Comparison of ENCODE assay signal across 14 cellular contexts in the genomic region with DNA sequence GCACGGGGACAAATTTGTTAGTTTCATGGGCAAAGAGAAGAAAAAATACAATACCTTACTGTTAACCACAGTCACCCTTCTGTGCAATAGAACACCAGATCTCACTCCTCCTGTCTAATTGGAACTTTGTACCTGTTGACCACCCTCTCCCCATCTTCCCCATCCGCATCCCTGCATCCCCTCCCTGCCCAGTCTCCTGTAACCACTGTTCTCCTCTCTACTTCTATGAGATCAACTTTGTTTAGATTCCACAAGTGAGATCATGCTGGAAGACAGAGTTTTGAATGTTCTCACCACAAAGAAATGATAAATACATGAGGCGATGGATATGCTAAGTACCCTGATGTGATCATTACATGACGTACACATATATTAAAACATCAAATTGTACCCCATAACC. TPM values are rescaled to one million over a fixed set of nuclear protein-coding genes. Genes with fewer than 3 reads are reported as not detected.
DNase-seq lines count a peak whose midpoint lies in the region; ATAC-seq, FAIRE-seq and TF ChIP-seq lines count a peak whose summit lies in the region.
"Had no signal": no experiment of that assay in that cellular context is flagged by ENCODE, and none has a peak within 500 bp of the region (broad histone marks: within the 10 kb centered on the region; RNA-seq: fewer than 3 reads in every experiment).

No MANE protein-coding gene starts in this region.

- CTCF ChIA-PET in MCF 10A (lab: Yijun Ruan, JAX), result interaction anchor here (0.7 to 1.1 kb wide), 2 partner anchors 9 to 29 kb away, joined by 5 read pairs; no protein-coding TSS in a partner anchor
- CTCF ChIA-PET in activated CD8-positive, alpha-beta T cell treated with anti-CD3 and anti-CD28 coated beads, Interleukin-2, amount 10 ng/mL, durations not matched to agents 7 days and 5 days (lab: Charles Lee), result no interaction called here

- FAIRE-seq in small intestine (lab: Jason Lieb, UNC), result no peak
- FAIRE-seq: GM19239 had no signal

- H3K36me3 ChIP-seq in breast epithelium (no peaks in the 10 kb centered on the region), stomach (peaks cover 14 to 95% (median 68%) of the 10 kb centered on the region in 4 donors), small intestine (ENCODE audit: control insufficient read depth in 2 of 2, insufficient read depth in 2 of 2, low read length in 2 of 2) (peaks cover 0 to 4% of the 10 kb centered on the region in 2 donors)

- WGBS in stomach, 5 donors, result 73 to 79% (median 76%) methylated on average over 4 of the region's 4 CpGs
- 66 to 89% (median 84%) methylated on average over 4 of the region's 4 CpGs for WGBS in small intestine, 3 donors

- H3K9me3 ChIP-seq in breast epithelium, result no peaks in the 10 kb centered on the region
- no peaks in the 10 kb centered on the region for H3K9me3 ChIP-seq in stomach
- no peaks in the 10 kb centered on the region for H3K9me3 ChIP-seq in small intestine (ENCODE audit: control insufficient read depth, low read depth)
- H3K9me3 ChIP-seq: BLaER1, tibial nerve had no signal

- TF ChIP-seq POLR2A in breast epithelium (IDR thresholded peaks at IDR 0.05) (no peak), stomach (IDR thresholded peaks at IDR 0.05) (no peak)

- no peak for DNase-seq in MCF 10A (ENCODE audit: unreplicated experiment)
- DNase-seq in breast epithelium (ENCODE audit: low spot score in 2 of 2), result no peak
- no peak for DNase-seq in activated CD8-positive, alpha-beta T cell treated with anti-CD3 and anti-CD28 coated beads, Interleukin-2, amount 10 ng/mL, durations not matched to agents 7 days and 5 days
- DNase-seq in fibroblast of pulmonary artery (ENCODE audit: low read depth), result peak; percentile 55
- no peak for DNase-seq in stomach
- no peak for DNase-seq in stimulated activated CD4-positive, alpha-beta T cell treated with anti-CD3 and anti-CD28 coated beads, Interleukin-2, amount 100 ng/mL, for 48 hours
- DNase-seq in activated CD4-positive, CD25-positive, alpha-beta regulatory T cell (lab: John Stamatoyannopoulos, UW), result no peak
- no peak for DNase-seq in small intestine

- peak overlapping the region; percentile 75 for H3K27ac Mint-ChIP-seq in MCF 10A (ENCODE audit: low read depth, unreplicated experiment)
- H3K27ac Mint-ChIP-seq in activated CD8-positive, alpha-beta T cell treated with anti-CD3 and anti-CD28 coated beads, Interleukin-2, amount 10 ng/mL, durations not matched to agents 7 days and 5 days, result peak overlapping the region; percentile 37

- no peaks in the 10 kb centered on the region for H3K4me1 ChIP-seq in breast epithelium
- H3K4me1 ChIP-seq in stomach, result peaks cover 0 to 19% (median 5%) of the 10 kb centered on the region in 4 donors
- H3K4me1 ChIP-seq in small intestine (ENCODE audit: control insufficient read depth in 2 of 2, insufficient read depth in 1 of 2, low read depth in 1 of 2, low read length in 1 of 2), result no peaks in the 10 kb centered on the region
- H3K4me1 ChIP-seq: parathyroid adenoma had no signal

- intact Hi-C loops in MCF 10A (cut with micrococcal nuclease), result loop anchor here (10.0 kb wide), 1 partner anchor 83 kb away; no protein-coding TSS in a partner anchor
- intact Hi-C loops in breast epithelium (cut with DNase I; ENCODE audit: low total_unique reads), result no loop called here
- intact Hi-C loops in stomach (cut with DNase I; ENCODE audit: low total_unique reads), result no loop called here

- H3K36me3 Mint-ChIP-seq in MCF 10A (ENCODE audit: insufficient read depth, unreplicated experiment), result peaks cover 28% of the 10 kb centered on the region
- H3K36me3 Mint-ChIP-seq in activated CD8-positive, alpha-beta T cell treated with anti-CD3 and anti-CD28 coated beads, Interleukin-2, amount 10 ng/mL, durations not matched to agents 7 days and 5 days (ENCODE audit: low read depth), result peaks cover 73% of the 10 kb centered on the region

- POLR2A ChIA-PET in MCF 10A (lab: Yijun Ruan, JAX), result interaction anchor here (0.9 to 2.9 kb wide), 5 partner anchors 12 to 265 kb away, joined by 3 to 12 read pairs (median 6); partner anchors contain the start of genes CLEC16A and SOCS1
- POLR2A ChIA-PET in activated CD8-positive, alpha-beta T cell treated with anti-CD3 and anti-CD28 coated beads, Interleukin-2, amount 10 ng/mL, durations not matched to agents 7 days and 5 days (lab: Charles Lee), result no interaction called here

- H3K27ac ChIP-seq in breast epithelium (peak overlapping the region in 1 of 2 donors; percentile 34), stomach (peak overlapping the region in 4 of 5 donors; percentile 3 to 55 (median 20)), small intestine (ENCODE audit: low read depth in 1 of 2, low read length in 1 of 2) (no peak overlapping the region)
- H3K27ac ChIP-seq: BLaER1, parathyroid adenoma, tibial nerve had no signal

- H3K27me3 ChIP-seq in breast epithelium (no peaks in the 10 kb centered on the region), stomach (no peaks in the 10 kb centered on the region), small intestine (ENCODE audit: control insufficient read depth in 2 of 2, insufficient read depth in 2 of 2, low read length in 2 of 2) (no peaks in the 10 kb centered on the region)
- H3K27me3 ChIP-seq: BLaER1, tibial nerve had no signal

- peaks cover 47% of the 10 kb centered on the region for H3K4me1 Mint-ChIP-seq in MCF 10A (ENCODE audit: insufficient read depth, unreplicated experiment)
- peaks cover 89% of the 10 kb centered on the region for H3K4me1 Mint-ChIP-seq in activated CD8-positive, alpha-beta T cell treated with anti-CD3 and anti-CD28 coated beads, Interleukin-2, amount 10 ng/mL, durations not matched to agents 7 days and 5 days (ENCODE audit: low read depth)

- BruUV-seq in MCF 10A (replicated peaks; lab: Mats Ljungman, UMichigan), result no TSS peak

- H3K27me3 Mint-ChIP-seq in MCF 10A (ENCODE audit: insufficient read depth, unreplicated experiment), result no peaks in the 10 kb centered on the region
- H3K27me3 Mint-ChIP-seq in activated CD8-positive, alpha-beta T cell treated with anti-CD3 and anti-CD28 coated beads, Interleukin-2, amount 10 ng/mL, durations not matched to agents 7 days and 5 days (ENCODE audit: low read depth), result no peaks in the 10 kb centered on the region
- H3K27me3 Mint-ChIP-seq: activated naive CD4-positive, alpha-beta T cell treated with anti-CD3 and anti-CD28 coated beads, Interleukin-2, amount 10 ng/mL, durations not matched to agents 7 days and 5 days had no signal

- no peaks in the 10 kb centered on the region for H3K9me3 Mint-ChIP-seq in MCF 10A (ENCODE audit: unreplicated experiment)
- H3K9me3 Mint-ChIP-seq in activated CD8-positive, alpha-beta T cell treated with anti-CD3 and anti-CD28 coated beads, Interleukin-2, amount 10 ng/mL, durations not matched to agents 7 days and 5 days (ENCODE audit: insufficient read depth), result no peaks in the 10 kb centered on the region

- no peak for ATAC-seq in activated CD8-positive, alpha-beta T cell treated with anti-CD3 and anti-CD28 coated beads, Interleukin-2, amount 10 ng/mL, durations not matched to agents 7 days and 5 days
- ATAC-seq: left lobe of liver had no signal

- no peak for TF ChIP-seq EP300 in stomach (IDR thresholded peaks at IDR 0.05)

- H3K4me3 Mint-ChIP-seq in MCF 10A (ENCODE audit: unreplicated experiment), result peak overlapping the region; percentile 2
- H3K4me3 Mint-ChIP-seq in activated CD8-positive, alpha-beta T cell treated with anti-CD3 and anti-CD28 coated beads, Interleukin-2, amount 10 ng/mL, durations not matched to agents 7 days and 5 days, result no peak overlapping the region
- H3K4me3 Mint-ChIP-seq: activated naive CD4-positive, alpha-beta T cell treated with anti-CD3 and anti-CD28 coated beads, Interleukin-2, amount 10 ng/mL, durations not matched to agents 7 days and 5 days had no signal

- TF ChIP-seq CTCF in MCF 10A (IDR thresholded peaks at IDR 0.05; ENCODE audit: unreplicated experiment), result no peak
- TF ChIP-seq CTCF in breast epithelium (IDR thresholded peaks at IDR 0.05), result no peak
- TF ChIP-seq CTCF in fibroblast of pulmonary artery (IDR thresholded peaks at IDR 0.05; ENCODE audit: low read length, missing control alignments), result no peak
- no peak for TF ChIP-seq CTCF in stomach (IDR thresholded peaks at IDR 0.05)

- H3K4me3 ChIP-seq in breast epithelium (no peak overlapping the region), fibroblast of pulmonary artery (replicated peaks; ENCODE audit: low read depth, low read length) (no peak overlapping the region), stomach (no peak overlapping the region), small intestine (ENCODE audit: low read depth in 1 of 2, low read length in 2 of 2) (no peak overlapping the region)
- H3K4me3 ChIP-seq: BLaER1, tibial nerve had no signal

RNA-seq across cellular contexts. Expression of gene CLEC16A, which starts 47.7 kb away (rescaled TPM):
- total RNA-seq in MCF 10A (2022) (29.1 and 32.4 TPM in 2 replicates), breast epithelium (10 to 100 TPM; 20.0 to 35.3 (median 33.1) TPM), stomach (100 to 1,000 TPM in 2 of 5 donors, 10 to 100 TPM in 3; 20.2 to 176 (median 66.5) TPM)
- 10 to 100 TPM; 32.8 to 38.5 TPM for total RNA-seq in activated CD8-positive, alpha-beta T cell treated with anti-CD3 and anti-CD28 coated beads, Interleukin-2, amount 10 ng/mL, durations not matched to agents 7 days and 5 days
- polyA plus RNA-seq in stomach (1 to 10 TPM; 5.8 to 8.6 (median 6.7) TPM), small intestine (10 to 100 TPM; 13.2 to 23.5 (median 14.9) TPM)

RNA-seq across cellular contexts. Expression of gene DEXI, which starts 49.8 kb away (rescaled TPM):
- total RNA-seq in MCF 10A (2022) (21.6 and 24.1 TPM in 2 replicates), breast epithelium (10 to 100 TPM; 50.3 to 88.5 (median 52.8) TPM), stomach (10 to 100 TPM; 16.5 to 97.9 (median 20.4) TPM)
- total RNA-seq in activated CD8-positive, alpha-beta T cell treated with anti-CD3 and anti-CD28 coated beads, Interleukin-2, amount 10 ng/mL, durations not matched to agents 7 days and 5 days, result 10 to 100 TPM; 31.9 TPM
- polyA plus RNA-seq in stomach (10 to 100 TPM; 23.7 to 42.8 (median 37.4) TPM), small intestine (10 to 100 TPM; 23.0 to 28.8 (median 23.7) TPM)

Comparison
In these comparisons a context has a peak if more than half of its experiments do, and no peak if none do; other contexts are left out.
1. H3K27ac ChIP-seq: peak in stomach (4 of 5); none in small intestine (0 of 2).